ENCODE assay signal across 8 cellular contexts in the genomic region with DNA sequence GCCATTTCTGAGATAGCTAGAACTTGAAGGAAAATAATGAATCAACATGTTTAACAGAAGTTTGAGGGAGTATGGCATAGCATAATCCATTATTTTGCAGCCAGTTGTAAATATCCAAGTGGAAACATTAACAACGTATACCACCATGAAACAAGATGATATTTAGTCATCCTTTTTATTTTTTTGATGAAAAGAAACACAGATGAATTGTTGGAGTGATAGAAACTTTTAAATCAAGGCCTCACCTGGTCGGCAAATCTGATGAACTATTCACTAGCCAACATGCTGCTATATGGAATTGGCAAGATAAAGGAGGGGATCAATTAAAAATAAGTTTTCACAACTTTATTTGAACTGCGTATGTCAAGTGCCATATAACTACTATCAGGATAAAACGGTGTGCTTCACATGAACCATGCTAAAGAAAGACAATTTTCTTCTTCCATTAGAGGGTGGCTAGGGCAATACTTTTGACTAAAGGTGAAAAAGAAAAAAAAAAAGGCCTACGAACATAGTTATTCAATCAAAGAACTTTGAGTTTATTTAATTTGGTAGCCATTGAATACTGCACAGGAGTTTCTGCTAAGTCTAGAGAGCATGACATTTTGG.
"Had no signal": no experiment of that assay in that cellular context is flagged by ENCODE, and none has a peak within 500 bp of the region (broad histone marks: within the 10 kb centered on the region; RNA-seq: fewer than 3 reads in every experiment).

No MANE protein-coding gene starts in this region.

- H3K4me3 ChIP-seq: GM23338, K562 had no signal

- H3K27ac ChIP-seq: HL-60 had no signal

- DNase-seq: H9, HCEC 1CT, HFFc6, IMR-90, KG1 had no signal

- H2AFZ ChIP-seq: GM23338 had no signal

- ATAC-seq: GM23338, K562 had no signal

- H3K4me2 ChIP-seq: GM23338 had no signal

- H3K4me3 Mint-ChIP-seq: GM23338, H9, HFFc6 had no signal

- H3K27ac Mint-ChIP-seq: GM23338, HFFc6 had no signal
